ENCODE assay signal across 29 cellular contexts in the genomic region with DNA sequence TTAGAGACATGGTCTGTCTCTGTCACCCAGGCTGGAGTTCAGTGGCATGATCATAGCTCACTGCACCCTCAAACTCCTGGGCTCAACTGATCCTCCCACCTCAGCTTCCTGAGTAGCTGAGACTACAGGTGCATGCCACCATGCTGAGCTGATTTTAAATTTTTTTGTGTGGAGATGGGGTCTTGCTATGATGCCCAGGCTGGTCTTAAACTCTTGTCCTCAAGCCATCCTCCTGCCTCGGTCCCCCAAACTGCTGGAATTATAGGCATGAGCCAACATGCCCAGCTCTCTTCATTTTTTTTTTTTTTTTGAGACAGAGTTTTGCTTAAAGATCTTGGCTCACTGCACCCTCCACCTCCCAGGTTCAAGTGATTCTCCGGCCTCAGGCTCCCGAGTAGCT.
"Had no signal": no experiment of that assay in that cellular context is flagged by ENCODE, and none has a peak within 500 bp of the region (broad histone marks: within the 10 kb centered on the region; RNA-seq: fewer than 3 reads in every experiment).

No MANE protein-coding gene starts in this region.

- H3K27ac ChIP-seq: colonic mucosa, coronary artery, dorsolateral prefrontal cortex, epithelial cell of prostate, esophagus muscularis mucosa, esophagus squamous epithelium, foreskin keratinocyte, gastrocnemius medialis, gastroesophageal sphincter, heart left ventricle, heart right ventricle had no signal

- H3K9me3 ChIP-seq: colonic mucosa, esophagus muscularis mucosa, esophagus squamous epithelium, gastrocnemius medialis, gastroesophageal sphincter, heart left ventricle, heart right ventricle had no signal

- H3K9me3 Mint-ChIP-seq: dendritic cell treated with granulocyte-macrophage colony-stimulating factor and Interleukin-4, amounts not matched to agents 40 ng/mL and 50 ng/mL, for 4 days; effector memory CD8-positive, alpha-beta T cell had no signal

- H3K27me3 ChIP-seq: colonic mucosa, dorsolateral prefrontal cortex, esophagus squamous epithelium, gastrocnemius medialis, heart left ventricle had no signal

- H3K4me1 Mint-ChIP-seq: endodermal cell had no signal

- FAIRE-seq: colon, endometrium, endothelial cell of umbilical vein, frontal cortex had no signal

- DNase-seq: colonic mucosa; cortex of kidney; dermis blood vessel endothelial cell; dorsolateral prefrontal cortex; effector CD4-positive, alpha-beta T cell; effector CD8-positive, alpha-beta T cell; effector memory CD4-positive, alpha-beta T cell; effector memory CD8-positive, alpha-beta T cell; endodermal cell; erythroblast; esophagus squamous epithelium; foreskin fibroblast; foreskin keratinocyte; foreskin melanocyte; gastrocnemius medialis; glutamatergic neuron; head of caudate nucleus; heart left ventricle; heart right ventricle had no signal

- H3K27ac Mint-ChIP-seq: dendritic cell treated with granulocyte-macrophage colony-stimulating factor and Interleukin-4, amounts not matched to agents 40 ng/mL and 50 ng/mL, for 4 days; effector memory CD8-positive, alpha-beta T cell; endodermal cell had no signal

- H3K4me3 Mint-ChIP-seq: dendritic cell treated with granulocyte-macrophage colony-stimulating factor and Interleukin-4, amounts not matched to agents 40 ng/mL and 50 ng/mL, for 4 days; effector memory CD8-positive, alpha-beta T cell; endodermal cell had no signal

- H3K36me3 ChIP-seq: colonic mucosa, esophagus muscularis mucosa, esophagus squamous epithelium, gastrocnemius medialis, gastroesophageal sphincter, heart left ventricle, heart right ventricle had no signal

- ATAC-seq: effector memory CD8-positive, alpha-beta T cell; esophagus mucosa; foreskin keratinocyte; gastrocnemius medialis; gastroesophageal sphincter; heart left ventricle; heart right ventricle had no signal

- H3K4me3 ChIP-seq: colonic mucosa, coronary artery, dorsolateral prefrontal cortex, esophagus muscularis mucosa, esophagus squamous epithelium, gastrocnemius medialis, gastroesophageal sphincter, heart left ventricle, heart right ventricle had no signal

- H3K4me1 ChIP-seq: colonic mucosa, foreskin keratinocyte, gastrocnemius medialis, gastroesophageal sphincter had no signal
